ENCODE assay signal across 10 cellular contexts in genomic region chr2:16012626-16013501, GRCh38.
A peak's percentile ranks its signal among the peaks of the same experiment; 100 is the strongest.
DNase-seq lines count a peak whose midpoint lies in the region; ATAC-seq and TF ChIP-seq lines count a peak whose summit lies in the region.
"Had no signal": no experiment of that assay in that cellular context is flagged by ENCODE, and none has a peak within 500 bp of the region (broad histone marks: within the 10 kb centered on the region; RNA-seq: fewer than 3 reads in every experiment).

No MANE protein-coding gene starts in this region.

- H3K4me1 Mint-ChIP-seq in nephron, result peaks cover 34% of the 10 kb centered on the region

- DNase-seq in DMS53 (lab: John Stamatoyannopoulos, UW) (peak; percentile 92), NCI-H2107 (lab: John Stamatoyannopoulos, UW) (peak; percentile 64), Kasumi-1 (lab: John Stamatoyannopoulos, UW) (no peak), BE2C (no peak), esophagus muscularis mucosa (ENCODE audit: extremely low spot score) (no peak)
- DNase-seq: occipital lobe had no signal

- no peak for TF ChIP-seq POLR2A in esophagus muscularis mucosa (IDR thresholded peaks at IDR 0.05; ENCODE audit: low read depth)

- no peak for TF ChIP-seq CTCF in nephron (IDR thresholded peaks at IDR 0.05; ENCODE audit: unreplicated experiment in 3 of 3)
- TF ChIP-seq CTCF in BE2C (IDR thresholded peaks at IDR 0.05; ENCODE audit: low read depth, low read length), result no peak
- no peak for TF ChIP-seq CTCF in esophagus muscularis mucosa (IDR thresholded peaks at IDR 0.05)

- WGBS in esophagus muscularis mucosa, result 15% methylated on average over 28 of the region's 29 CpGs

- H3K9me3 Mint-ChIP-seq in nephron, result no peaks in the 10 kb centered on the region

- H3K4me3 ChIP-seq in duodenal mucosa (ENCODE audit: low read depth in 1 of 2, low read length in 2 of 2) (peak overlapping the region in 1 of 2 donors; percentile 16), BE2C (ENCODE audit: low read depth, low read length) (no peak overlapping the region), esophagus muscularis mucosa (no peak overlapping the region)
- H3K4me3 ChIP-seq: HAP-1 had no signal

- no peak for ATAC-seq in activated CD4-positive, CD25-positive, alpha-beta regulatory T cell treated with anti-CD3 and anti-CD28 coated beads, Interleukin-2, amount 50 U/mL, for 24 hours

- no peak for TF ChIP-seq EP300 in esophagus muscularis mucosa (IDR thresholded peaks at IDR 0.05)

- intact Hi-C loops in esophagus muscularis mucosa (cut with DNase I), result no loop called here

- peaks cover 19% of the 10 kb centered on the region for H3K27me3 Mint-ChIP-seq in nephron (ENCODE audit: low read depth)

- H3K9me3 ChIP-seq in duodenal mucosa (ENCODE audit: control insufficient read depth in 1 of 2, low read length in 2 of 2) (no peaks in the 10 kb centered on the region), BE2C (peaks cover 8% of the 10 kb centered on the region), esophagus muscularis mucosa (no peaks in the 10 kb centered on the region)
- H3K9me3 ChIP-seq: HAP-1 had no signal

- peak overlapping the region; percentile 13 to 65 (median 45) for H3K4me3 Mint-ChIP-seq in nephron

- H3K36me3 ChIP-seq in duodenal mucosa (ENCODE audit: control insufficient read depth in 1 of 2, insufficient read depth in 2 of 2, low read length in 2 of 2), result no peaks in the 10 kb centered on the region
- no peaks in the 10 kb centered on the region for H3K36me3 ChIP-seq in BE2C
- H3K36me3 ChIP-seq in esophagus muscularis mucosa, result no peaks in the 10 kb centered on the region
- H3K36me3 ChIP-seq: HAP-1 had no signal

- H3K27me3 ChIP-seq in duodenal mucosa (ENCODE audit: control insufficient read depth in 1 of 2, insufficient read depth in 2 of 2, low read length in 2 of 2) (peaks cover 11 to 24% of the 10 kb centered on the region in 2 donors), BE2C (peaks cover 26% of the 10 kb centered on the region), esophagus muscularis mucosa (peaks cover 0 to 69% (median 26%) of the 10 kb centered on the region in 4 donors)

- H3K27ac ChIP-seq in duodenal mucosa (ENCODE audit: low read depth, low read length) (no peak overlapping the region), esophagus muscularis mucosa (replicated peaks in 1 of 4) (no peak overlapping the region)

- H3K4me1 ChIP-seq in duodenal mucosa (ENCODE audit: control insufficient read depth in 1 of 2, insufficient read depth in 2 of 2, low read length in 2 of 2), result peaks cover 13 to 18% of the 10 kb centered on the region in 2 donors
- no peaks in the 10 kb centered on the region for H3K4me1 ChIP-seq in BE2C
- peaks cover 2 to 19% (median 16%) of the 10 kb centered on the region in 4 donors for H3K4me1 ChIP-seq in esophagus muscularis mucosa
- H3K4me1 ChIP-seq: HAP-1 had no signal

- H3K27ac Mint-ChIP-seq in nephron, result peak overlapping the region; percentile 25 to 85 (median 72)

- no peaks in the 10 kb centered on the region for H3K36me3 Mint-ChIP-seq in nephron (ENCODE audit: low read depth)

- H3K9ac ChIP-seq in duodenal mucosa (ENCODE audit: low read depth in 1 of 2, low read length in 2 of 2), result peak overlapping the region; percentile 18 to 21

Comparison
In these comparisons a context has a peak if more than half of its experiments do, and no peak if none do; other contexts are left out.
1. DNase-seq: peak in DMS53 (single experiment) and NCI-H2107 (single experiment); none in Kasumi-1 (0 of 2), BE2C (single experiment) and esophagus muscularis mucosa (single experiment).